Comparison of ENCODE assay signal across 20 cellular contexts in genomic region chr14:44211718-44212117, GRCh38.
"Had no signal": no experiment of that assay in that cellular context is flagged by ENCODE, and none has a peak within 500 bp of the region (broad histone marks: within the 10 kb centered on the region; RNA-seq: fewer than 3 reads in every experiment).

No MANE protein-coding gene starts in this region.

- H3K4me3 ChIP-seq: esophagus squamous epithelium, gastroesophageal sphincter, left lung, lower lobe of right lung, spleen, stomach, thoracic aorta, transverse colon had no signal

- DNase-seq: dermis blood vessel endothelial cell; esophagus squamous epithelium; foreskin fibroblast; glutamatergic neuron; immature natural killer cell; left lung; lower lobe of right lung; natural killer cell; posterior cingulate gyrus; spleen; stimulated activated CD4-positive, alpha-beta T cell treated with anti-CD3 and anti-CD28 coated beads, Interleukin-15, amount 100 ng/mL, for 24 hours; stimulated activated CD4-positive, alpha-beta T cell treated with anti-CD3 and anti-CD28 coated beads, Interleukin-2, amount 100 ng/mL, for 24 hours; stimulated activated CD4-positive, alpha-beta T cell treated with anti-CD3 and anti-CD28 coated beads, Interleukin-4, amount 100 ng/mL, for 4 hours; stimulated activated naive CD4-positive, alpha-beta T cell; stomach; substantia nigra; transverse colon had no signal

- H3K9me3 ChIP-seq: esophagus squamous epithelium, thoracic aorta had no signal

- H3K36me3 ChIP-seq: esophagus squamous epithelium, gastroesophageal sphincter, left lung, lower lobe of right lung, spleen, stomach, thoracic aorta, transverse colon had no signal

- H3K27ac ChIP-seq: esophagus squamous epithelium, gastroesophageal sphincter, left lung, lower lobe of right lung, spleen, stomach, thoracic aorta, transverse colon had no signal

- H3K27me3 ChIP-seq: esophagus squamous epithelium, gastroesophageal sphincter, left lung, spleen, stomach, transverse colon had no signal

- H3K4me1 ChIP-seq: esophagus squamous epithelium, gastroesophageal sphincter, left lung, lower lobe of right lung, spleen, stomach, transverse colon had no signal

- ATAC-seq: gastroesophageal sphincter, left lung, lower lobe of right lung, natural killer cell, sciatic nerve had no signal
